In genomic region chr10:114103286-114103685, GRCh38 we compare ENCODE assay signal across 8 cellular contexts. TPM values are rescaled to one million over a fixed set of nuclear protein-coding genes. Genes with fewer than 3 reads are reported as not detected.
DNase-seq lines count a peak whose midpoint lies in the region; ATAC-seq and TF ChIP-seq lines count a peak whose summit lies in the region.

No MANE protein-coding gene starts in this region.

- no peaks in the 10 kb centered on the region for H3K36me3 ChIP-seq in PC-9 (ENCODE audit: low read depth)
- no peaks in the 10 kb centered on the region for H3K36me3 ChIP-seq in endodermal cell (ENCODE audit: control insufficient read depth, insufficient read depth, low read length)

- no peak overlapping the region for H3K4me3 Mint-ChIP-seq in endodermal cell
- no peak overlapping the region for H3K4me3 Mint-ChIP-seq in T-helper 17 cell

- H3K36me3 Mint-ChIP-seq in endodermal cell (ENCODE audit: low read depth) (no peaks in the 10 kb centered on the region), T-helper 17 cell (ENCODE audit: low read depth) (peaks cover 2% of the 10 kb centered on the region)

- no peak overlapping the region for H2AFZ ChIP-seq in PC-9

- H3K4me2 ChIP-seq in PC-9 = no peak overlapping the region

- no peaks in the 10 kb centered on the region for H3K9me3 Mint-ChIP-seq in endodermal cell

- intact Hi-C loops in PC-9 (cut with micrococcal nuclease; ENCODE audit: unreplicated experiment) = loop anchor here (1.0 to 5.0 kb wide), 4 partner anchors 201 to 398 kb away; partner anchors contain the start of genes DCLRE1A and NHLRC2

- no peaks in the 10 kb centered on the region for H3F3A ChIP-seq in PC-9 (ENCODE audit: insufficient read depth, low read depth)

- WGBS in endodermal cell (ENCODE audit: insufficient coverage in 1 of 2, insufficient read length in 1 of 2), 2 experiments = 57% methylated on average over 4 of the region's 6 CpGs; no CpG with 5 or more reads in 1 of the 2 experiments

- H4K20me1 ChIP-seq in PC-9 (ENCODE audit: insufficient read depth) = no peaks in the 10 kb centered on the region

- H3K4me1 Mint-ChIP-seq in endodermal cell = peaks cover 12% of the 10 kb centered on the region
- H3K4me1 Mint-ChIP-seq in T-helper 17 cell = peaks cover 18% of the 10 kb centered on the region

- TF ChIP-seq CTCF in PC-9 (conservative IDR thresholded peaks at IDR 0.05) (peak; percentile 66), endodermal cell (conservative IDR thresholded peaks at IDR 0.05) (peak; percentile 63)

- POLR2A ChIA-PET in PC-9 (lab: Charles Lee; ENCODE audit: unreplicated experiment) = no interaction called here

- no peaks in the 10 kb centered on the region for H3K79me2 ChIP-seq in PC-9 (ENCODE audit: low read depth)

- H3K27me3 Mint-ChIP-seq in endodermal cell (ENCODE audit: insufficient read depth) = peaks cover 36% of the 10 kb centered on the region
- H3K27me3 Mint-ChIP-seq in T-helper 17 cell = peaks cover 34% of the 10 kb centered on the region

- H3K4me3 ChIP-seq in PC-9 = no peak overlapping the region
- no peak overlapping the region for H3K4me3 ChIP-seq in endodermal cell (ENCODE audit: low read length)

- H3K27ac Mint-ChIP-seq in endodermal cell = no peak overlapping the region
- no peak overlapping the region for H3K27ac Mint-ChIP-seq in T-helper 17 cell

- CTCF ChIA-PET in PC-9 (lab: Charles Lee) = interaction anchor here (0.7 to 1.9 kb wide), 4 partner anchors 149 to 1116 kb away, joined by 3 to 9 read pairs (median 5); no protein-coding TSS in a partner anchor

- no peaks in the 10 kb centered on the region for H3K4me1 ChIP-seq in PC-9 (replicated peaks; ENCODE audit: insufficient read depth)
- H3K4me1 ChIP-seq in endodermal cell (ENCODE audit: control insufficient read depth, insufficient read depth, low read length) = no peaks in the 10 kb centered on the region

- H3K9me3 ChIP-seq in PC-9 (ENCODE audit: insufficient read depth, low read depth) (no peaks in the 10 kb centered on the region), endodermal cell (ENCODE audit: control insufficient read depth, low read length) (no peaks in the 10 kb centered on the region), T-helper 17 cell (ENCODE audit: control insufficient read depth, low read length, poor library complexity, severe bottlenecking) (no peaks in the 10 kb centered on the region)

- ATAC-seq in HG03565 (IDR thresholded peaks at IDR 0.05; ENCODE audit: unreplicated experiment) = peak; percentile 40
- ATAC-seq in T-helper 17 cell = no peak

- H3K9ac ChIP-seq in endodermal cell (ENCODE audit: extremely low read depth, low read length, poor library complexity, severe bottlenecking) = no peak overlapping the region

- H3K27ac ChIP-seq in PC-9 (no peak overlapping the region), endodermal cell (ENCODE audit: low read depth, low read length) (no peak overlapping the region)

- no TSS peak for BruUV-seq in PC-9 (replicated peaks; lab: Mats Ljungman, UMichigan)

- no peaks in the 10 kb centered on the region for H3K9me2 ChIP-seq in PC-9 (ENCODE audit: insufficient read depth)

- peak; percentile 59 for DNase-seq in SIG-M5 treated with dmso at 0.1 percent for 504 hours (lab: John Stamatoyannopoulos, UW; ENCODE audit: unreplicated experiment)
- DNase-seq in SIG-M5 (lab: John Stamatoyannopoulos, UW) = no peak
- DNase-seq in PC-9 = peak in 1 of 2 experiments; percentile 3
- no peak for DNase-seq in endodermal cell
- DNase-seq in myocyte (ENCODE audit: low read depth) = peak; percentile 72
- no peak for DNase-seq in T-helper 17 cell
- no peak for DNase-seq in stimulated activated CD4-positive, alpha-beta T cell treated with anti-CD3 and anti-CD28 coated beads, Interleukin-4, amount 100 ng/mL, for 4 hours

- H3K27me3 ChIP-seq in PC-9 (ENCODE audit: insufficient read depth, low read depth) (peaks cover 5% of the 10 kb centered on the region; the same call in 1 of the 2 replicates), endodermal cell (ENCODE audit: control insufficient read depth, insufficient read depth, low read length, poor library complexity, severe bottlenecking) (peaks cover 21% of the 10 kb centered on the region)

RNA-seq across cellular contexts. Expression of gene ADRB1, which starts 59.6 kb away (rescaled TPM):
- total RNA-seq in PC-9 (2021) = 0.45 and 0.48 TPM in 2 replicates
- total RNA-seq in endodermal cell = not detected
- polyA plus RNA-seq in endodermal cell (2013, experiment 1 of 2) = 0.11 TPM
- polyA plus RNA-seq in endodermal cell (2013, experiment 2 of 2) = not detected
- total RNA-seq in myocyte = 0.67 TPM in 1 of 2 replicates, not detected in the other
- polyA plus RNA-seq in myocyte (2012) = 0.10 TPM
- total RNA-seq in T-helper 17 cell = under 1 TPM; 0.10 to 0.16 TPM

Comparison
In these comparisons a context has a peak if more than half of its experiments do, and no peak if none do; other contexts are left out.
1. DNase-seq: peak in SIG-M5 treated with dmso at 0.1 percent for 504 hours (single experiment) and myocyte (single experiment); none in SIG-M5 (single experiment), endodermal cell (single experiment), T-helper 17 cell (0 of 3) and stimulated activated CD4-positive, alpha-beta T cell treated with anti-CD3 and anti-CD28 coated beads, Interleukin-4, amount 100 ng/mL, for 4 hours (0 of 2).